In the genomic region with DNA sequence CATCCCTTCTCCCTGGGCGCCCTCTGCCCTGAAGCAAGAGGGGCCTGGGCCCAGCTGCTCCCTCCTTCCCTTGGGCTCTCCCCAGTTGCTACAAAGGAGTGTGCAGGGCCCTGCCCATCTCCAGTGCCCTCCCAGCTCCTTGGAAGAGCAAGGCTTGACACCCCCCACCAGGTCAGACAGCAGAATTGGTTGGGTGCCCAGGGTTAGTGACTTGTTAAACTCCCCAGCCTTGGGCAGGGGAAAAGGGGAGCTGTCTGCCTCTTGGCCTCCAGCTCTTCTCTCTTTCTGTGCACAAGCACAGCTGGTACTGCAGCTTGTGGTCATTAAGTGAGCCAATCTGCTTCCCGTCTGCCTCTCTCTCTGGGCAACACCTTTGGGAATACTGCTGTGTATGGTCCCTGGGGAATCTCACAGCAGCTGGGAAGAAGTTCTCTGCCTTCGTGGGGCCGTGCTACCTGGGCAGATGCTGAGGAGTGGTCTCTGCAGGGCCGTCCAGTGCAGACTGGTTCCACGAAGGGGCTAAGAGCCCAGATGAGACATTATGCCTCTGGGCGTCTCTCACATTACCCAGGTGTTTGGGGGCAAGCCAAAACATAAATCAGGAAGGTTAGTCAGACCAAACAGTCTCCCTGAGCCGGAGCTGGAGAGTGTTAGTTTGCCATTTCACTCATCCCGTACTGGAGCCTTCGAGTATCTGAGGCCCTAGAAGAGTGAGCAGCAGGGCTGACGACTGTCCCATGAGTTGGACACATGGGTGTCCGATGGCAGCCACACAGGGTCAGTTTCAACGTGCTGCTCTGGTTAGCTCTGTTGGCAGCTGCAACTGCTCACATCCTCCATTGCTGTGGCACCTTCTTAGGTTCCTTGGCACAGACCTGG, we compare ENCODE assay signal across 1 cellular context.
TF ChIP-seq lines count a peak whose summit lies in the region.

No MANE protein-coding gene starts in this region.

TF ChIP-seq in IMR-90, 13 proteins besides CTCF, POLR2A, EP300 and RAD21:
- TF ChIP-seq MAZ (IDR thresholded peaks at IDR 0.05; ENCODE audit: borderline replicate concordance, low read depth, low read length) (no peak), RCOR1 (IDR thresholded peaks at IDR 0.05; ENCODE audit: insufficient replicate concordance, low read length) (no peak), CEBPB (IDR thresholded peaks at IDR 0.05; ENCODE audit: low read depth, low read length) (no peak), CHD1 (IDR thresholded peaks at IDR 0.05; ENCODE audit: low read depth, low read length) (no peak), FOS (IDR thresholded peaks at IDR 0.05; ENCODE audit: low read depth, low read length) (no peak), MAFK (IDR thresholded peaks at IDR 0.05; ENCODE audit: low read depth, low read length) (no peak), RFX5 (IDR thresholded peaks at IDR 0.05; ENCODE audit: low read depth, low read length) (no peak), SMC3 (IDR thresholded peaks at IDR 0.05; ENCODE audit: low read depth, low read length) (no peak), NFE2L2 (IDR thresholded peaks at IDR 0.05; ENCODE audit: low read depth, low read length) (no peak), BHLHE40 (IDR thresholded peaks at IDR 0.05; ENCODE audit: low read depth, low read length) (no peak), MXI1 (IDR thresholded peaks at IDR 0.05; ENCODE audit: borderline replicate concordance, low read depth, low read length) (no peak)
- TF ChIP-seq, protein P1, sequence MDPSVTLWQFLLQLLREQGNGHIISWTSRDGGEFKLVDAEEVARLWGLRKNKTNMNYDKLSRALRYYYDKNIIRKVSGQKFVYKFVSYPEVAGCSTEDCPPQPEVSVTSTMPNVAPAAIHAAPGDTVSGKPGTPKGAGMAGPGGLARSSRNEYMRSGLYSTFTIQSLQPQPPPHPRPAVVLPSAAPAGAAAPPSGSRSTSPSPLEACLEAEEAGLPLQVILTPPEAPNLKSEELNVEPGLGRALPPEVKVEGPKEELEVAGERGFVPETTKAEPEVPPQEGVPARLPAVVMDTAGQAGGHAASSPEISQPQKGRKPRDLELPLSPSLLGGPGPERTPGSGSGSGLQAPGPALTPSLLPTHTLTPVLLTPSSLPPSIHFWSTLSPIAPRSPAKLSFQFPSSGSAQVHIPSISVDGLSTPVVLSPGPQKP (IDR thresholded peaks at IDR 0.05; ENCODE audit: borderline replicate concordance, low read depth, low read length) = no peak
- TF ChIP-seq, protein P2, sequence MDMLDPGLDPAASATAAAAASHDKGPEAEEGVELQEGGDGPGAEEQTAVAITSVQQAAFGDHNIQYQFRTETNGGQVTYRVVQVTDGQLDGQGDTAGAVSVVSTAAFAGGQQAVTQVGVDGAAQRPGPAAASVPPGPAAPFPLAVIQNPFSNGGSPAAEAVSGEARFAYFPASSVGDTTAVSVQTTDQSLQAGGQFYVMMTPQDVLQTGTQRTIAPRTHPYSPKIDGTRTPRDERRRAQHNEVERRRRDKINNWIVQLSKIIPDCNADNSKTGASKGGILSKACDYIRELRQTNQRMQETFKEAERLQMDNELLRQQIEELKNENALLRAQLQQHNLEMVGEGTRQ (IDR thresholded peaks at IDR 0.05; ENCODE audit: low read depth, low read length) = no peak
